11 cellular contexts compared by ENCODE assay signal in the genomic region with DNA sequence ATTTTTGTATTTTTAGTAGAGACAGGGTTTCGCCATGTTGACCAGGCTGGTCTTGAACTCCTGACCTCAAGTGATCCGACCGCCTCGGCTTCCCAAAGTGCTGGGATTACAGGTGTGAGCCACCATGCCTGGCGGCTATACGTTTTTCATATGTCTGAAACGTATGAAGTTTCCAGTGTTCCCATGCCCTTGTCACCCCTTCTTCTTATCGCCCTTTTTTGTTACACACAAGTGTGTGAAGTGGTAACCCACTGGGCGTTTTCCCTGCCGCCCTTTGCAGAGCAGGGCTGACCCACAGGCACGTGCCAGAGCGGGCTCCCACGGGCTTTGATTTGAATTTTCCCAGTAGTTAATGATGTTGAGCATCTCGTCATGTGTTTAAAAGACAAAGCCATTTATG. TPM values are rescaled to one million over a fixed set of nuclear protein-coding genes. Genes with fewer than 3 reads are reported as not detected.
"Had no signal": no experiment of that assay in that cellular context is flagged by ENCODE, and none has a peak within 500 bp of the region (broad histone marks: within the 10 kb centered on the region; RNA-seq: fewer than 3 reads in every experiment).

No MANE protein-coding gene starts in this region.

- H3K4me3 Mint-ChIP-seq: naive thymus-derived CD4-positive, alpha-beta T cell had no signal

- ATAC-seq: naive thymus-derived CD4-positive, alpha-beta T cell had no signal

- DNase-seq: activated CD4-positive, CD25-positive, alpha-beta regulatory T cell; activated T-cell treated with anti-CD3 and anti-CD28 coated beads, Interleukin-2, amount 50 U/mL, for 48 hours; effector memory CD4-positive, alpha-beta T cell; naive thymus-derived CD4-positive, alpha-beta T cell; SHP77 treated with DMSO at 0.1 percent for 48 hours; small intestine had no signal

RNA-seq across cellular contexts. Expression of a gene that starts 35.0 kb away (rescaled TPM):
- total RNA-seq: lung microvascular endothelial cell; mononuclear cell; naive thymus-derived CD4-positive, alpha-beta T cell; right atrium auricular region; subcutaneous adipose tissue; T-helper 2 cell treated with Interferon-gamma antibody and Interleukin-4, amounts not matched to agents 100 ng/mL and 5 ng/mL, for 36 hours had no signal
